In genomic region chr13:95059306-95059705, GRCh38 we compare ENCODE assay signal across 1 cellular context.
TF ChIP-seq lines count a peak whose summit lies in the region.

No MANE protein-coding gene starts in this region.

TF ChIP-seq in GM23338, 12 proteins besides CTCF, POLR2A, EP300 and RAD21 (continued from another document):
- TF ChIP-seq ZNF462 (CRISPR knock-in tag; IDR thresholded peaks at IDR 0.05) (no peak), NANOG (IDR thresholded peaks at IDR 0.05; ENCODE audit: borderline replicate concordance) (no peak), ZNF114 (CRISPR knock-in tag; IDR thresholded peaks at IDR 0.05) (no peak), EZH2phosphoT487 (IDR thresholded peaks at IDR 0.05; ENCODE audit: unreplicated experiment) (no peak), CREB1 (CRISPR knock-in tag; IDR thresholded peaks at IDR 0.05; ENCODE audit: low read depth) (no peak), EZH2 (IDR thresholded peaks at IDR 0.05; ENCODE audit: low read depth, unreplicated experiment) (no peak), REST (IDR thresholded peaks at IDR 0.05; ENCODE audit: unreplicated experiment) (no peak), JUNB (IDR thresholded peaks at IDR 0.05; ENCODE audit: unreplicated experiment) (no peak)
